18 cellular contexts compared by ENCODE assay signal in genomic region chr3:130490246-130490645, GRCh38. TPM values are rescaled to one million over a fixed set of nuclear protein-coding genes. Genes with fewer than 3 reads are reported as not detected.
DNase-seq lines count a peak whose midpoint lies in the region; ATAC-seq and TF ChIP-seq lines count a peak whose summit lies in the region.
"Had no signal": no experiment of that assay in that cellular context is flagged by ENCODE, and none has a peak within 500 bp of the region (broad histone marks: within the 10 kb centered on the region; RNA-seq: fewer than 3 reads in every experiment).

No MANE protein-coding gene starts in this region.

- H3K4me1 ChIP-seq in GM23248 (ENCODE audit: insufficient read depth) = peaks cover 21% of the 10 kb centered on the region; the same call in 1 of the 2 replicates
- peaks cover 1% of the 10 kb centered on the region for H3K4me1 ChIP-seq in mesenchymal stem cell (ENCODE audit: control insufficient read depth, insufficient read depth, low read depth, low read length)
- no peaks in the 10 kb centered on the region for H3K4me1 ChIP-seq in Peyer's patch

- no peak overlapping the region for H2BK120ac ChIP-seq in mesenchymal stem cell (ENCODE audit: low read depth, low read length)

- no peak overlapping the region for H2BK15ac ChIP-seq in mesenchymal stem cell (ENCODE audit: low read depth, poor library complexity, severe bottlenecking)

- in situ Hi-C loops in GM23248 (cut with MboI) = no loop called here

- no peak overlapping the region for H2AK5ac ChIP-seq in mesenchymal stem cell (ENCODE audit: low read length, severe bottlenecking)

- H3K9me3 ChIP-seq in GM23248 (ENCODE audit: low read depth) = no peaks in the 10 kb centered on the region
- no peaks in the 10 kb centered on the region for H3K9me3 ChIP-seq in mesenchymal stem cell (ENCODE audit: control insufficient read depth, low read length)
- no peaks in the 10 kb centered on the region for H3K9me3 ChIP-seq in Peyer's patch

- no peaks in the 10 kb centered on the region for H4K20me1 ChIP-seq in GM23248 (ENCODE audit: insufficient read depth)

- no peak overlapping the region for H3K23ac ChIP-seq in mesenchymal stem cell (ENCODE audit: low read length in 2 of 2)

- no peaks in the 10 kb centered on the region for H3F3A ChIP-seq in GM23248 (ENCODE audit: insufficient read depth)

- H3K27me3 ChIP-seq in GM23248 (replicated peaks; ENCODE audit: insufficient read depth) = no peaks in the 10 kb centered on the region
- no peaks in the 10 kb centered on the region for H3K27me3 ChIP-seq in mesenchymal stem cell (ENCODE audit: control insufficient read depth in 1 of 2, insufficient read depth in 1 of 2, low read length in 2 of 2)
- no peaks in the 10 kb centered on the region for H3K27me3 ChIP-seq in Peyer's patch

- no peak for TF ChIP-seq CTCF in Peyer's patch (IDR thresholded peaks at IDR 0.05)

- H2BK12ac ChIP-seq in mesenchymal stem cell (ENCODE audit: low read length in 2 of 2) = no peak overlapping the region

- no peaks in the 10 kb centered on the region for H3K9me2 ChIP-seq in GM23248 (ENCODE audit: insufficient read depth)

- H3K4me2 ChIP-seq in GM23248 (ENCODE audit: unreplicated experiment) (no peak overlapping the region), mesenchymal stem cell (ENCODE audit: low read length, poor library complexity, severe bottlenecking) (no peak overlapping the region)

- H3K79me1 ChIP-seq in mesenchymal stem cell (replicated peaks; ENCODE audit: low read length, poor library complexity, severe bottlenecking) = no peaks in the 10 kb centered on the region

- H3K4me3 ChIP-seq in GM23248 (no peak overlapping the region), mesenchymal stem cell (ENCODE audit: insufficient read depth in 1 of 2, low read depth in 1 of 2, low read length in 2 of 2) (no peak overlapping the region), Peyer's patch (no peak overlapping the region)

- no peak overlapping the region for H2AFZ ChIP-seq in GM23248
- no peak overlapping the region for H2AFZ ChIP-seq in mesenchymal stem cell (ENCODE audit: low read depth, low read length)

- DNase-seq in GM23248 (peak; percentile 67), astrocyte of the hippocampus (ENCODE audit: low read depth, low spot score) (peak; percentile 10), mesenchymal stem cell (no peak), stromal cell of bone marrow (ENCODE audit: low read depth) (peak; percentile 18), Peyer's patch (no peak)
- DNase-seq: CD4-positive, alpha-beta memory T cell; H9; KG1; NCI-H1092; NCI-H146; NCI-H2081; NCI-H510A treated with DMSO at 0.1 percent for 48 hours had no signal

- TF ChIP-seq POLR2A in Peyer's patch (IDR thresholded peaks at IDR 0.05) = no peak

- ATAC-seq in GM21367 (IDR thresholded peaks at IDR 0.05; ENCODE audit: unreplicated experiment) (no peak), HG02759 (IDR thresholded peaks at IDR 0.05; ENCODE audit: unreplicated experiment) (no peak)
- ATAC-seq: Panc1, Right ventricle myocardium inferior had no signal

- H3K9ac ChIP-seq in GM23248 (no peak overlapping the region), mesenchymal stem cell (ENCODE audit: low read length) (peak overlapping the region; percentile 59)

- H4K8ac ChIP-seq in mesenchymal stem cell (ENCODE audit: low read length) = no peak overlapping the region

- no peaks in the 10 kb centered on the region for H3K79me2 ChIP-seq in GM23248 (ENCODE audit: insufficient read depth)

- WGBS in GM23248 (ENCODE audit: low coverage in 1 of 2, low lambda C conversion rate in 2 of 2, missing lambda C conversion rate in 2 of 2), 2 experiments = 0 to 5% methylated on average over 1 of the region's 1 CpG
- WGBS in mesenchymal stem cell = no CpG with 5 or more reads among the region's 1 CpG

- no peak overlapping the region for H2BK5ac ChIP-seq in mesenchymal stem cell (ENCODE audit: low read depth, low read length, poor library complexity, severe bottlenecking)

- no peaks in the 10 kb centered on the region for H3K36me3 ChIP-seq in GM23248 (ENCODE audit: low read depth)
- H3K36me3 ChIP-seq in mesenchymal stem cell (ENCODE audit: control insufficient read depth in 1 of 2, insufficient read depth in 2 of 2, low read depth in 1 of 2, low read length in 2 of 2) = no peaks in the 10 kb centered on the region
- H3K36me3 ChIP-seq in Peyer's patch = no peaks in the 10 kb centered on the region

- H3K27ac ChIP-seq in GM23248 (no peak overlapping the region), mesenchymal stem cell (ENCODE audit: low read length, poor library complexity, severe bottlenecking) (no peak overlapping the region), Peyer's patch (no peak overlapping the region)

- H4K91ac ChIP-seq in mesenchymal stem cell (ENCODE audit: low read length) = no peak overlapping the region

- no peak overlapping the region for H3K4ac ChIP-seq in mesenchymal stem cell (ENCODE audit: low read depth in 1 of 2, low read length in 2 of 2)

- no peak overlapping the region for H3K14ac ChIP-seq in mesenchymal stem cell (ENCODE audit: low read length in 2 of 2)

- H3K18ac ChIP-seq in mesenchymal stem cell (ENCODE audit: low read depth in 1 of 2, low read length in 2 of 2) = no peak overlapping the region

RNA-seq across cellular contexts. Expression of gene COL6A6, which starts 26.7 kb away (rescaled TPM):
- total RNA-seq in GM23248 (2014; rRNA removed; shearing (Covaris generic)) = not detected in 2 replicates
- polyA plus RNA-seq in GM23248 (2016; fragmentation: Nextera tagmentation; extraction: Ambion mirVana) = 0.08 TPM in 1 of 2 replicates, not detected in the other
- not detected for polyA plus RNA-seq in mesenchymal stem cell (2013, experiment 1 of 2)
- polyA plus RNA-seq in mesenchymal stem cell (2013, experiment 2 of 2) = not detected
- not detected for total RNA-seq in Peyer's patch
- total RNA-seq: CD4-positive, alpha-beta memory T cell; M059J had no signal
- polyA plus RNA-seq: BJ; CD4-positive, alpha-beta memory T cell had no signal

Comparison
In these comparisons a context has a peak if more than half of its experiments do, and no peak if none do; other contexts are left out.
1. DNase-seq: peak in GM23248 (single experiment), astrocyte of the hippocampus (single experiment) and stromal cell of bone marrow (single experiment); none in mesenchymal stem cell (single experiment) and Peyer's patch (0 of 3).